1 cellular context compared by ENCODE assay signal in the genomic region with DNA sequence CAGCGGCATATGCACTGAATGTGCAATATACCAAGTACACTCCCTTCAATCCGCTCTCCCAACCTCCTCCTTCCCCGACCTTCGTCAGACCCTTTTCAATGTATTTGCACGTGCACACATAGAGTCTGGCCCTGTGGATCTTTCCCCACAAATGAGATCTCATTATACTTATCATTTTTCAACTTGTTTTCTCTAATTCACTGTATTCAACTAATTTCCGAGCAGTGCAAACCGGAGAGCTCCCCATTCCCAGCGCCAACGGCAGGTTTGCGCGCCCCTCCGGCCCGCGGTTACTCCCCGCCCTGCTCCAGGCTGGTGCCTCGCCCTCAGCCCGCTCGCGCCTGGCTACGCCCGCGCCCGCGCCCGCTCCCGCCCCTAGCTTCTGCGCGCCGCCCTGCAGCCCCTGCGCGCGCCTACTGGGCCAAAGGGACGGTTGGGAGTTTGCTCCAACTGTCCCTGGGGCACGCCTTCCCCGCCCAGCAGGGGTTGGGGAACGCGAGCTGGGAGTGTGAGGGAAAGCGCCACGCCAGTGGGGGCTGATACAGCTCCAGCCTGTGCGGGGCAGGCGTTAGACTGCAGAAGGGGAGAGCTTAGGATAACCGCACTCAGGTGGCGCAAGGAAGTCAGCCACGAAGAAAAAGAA.
TF ChIP-seq lines count a peak whose summit lies in the region.

No MANE protein-coding gene starts in this region.

TF ChIP-seq in HEK293, 187 proteins besides CTCF, POLR2A, EP300 and RAD21 (continued from another document and continues in another):
- peak; percentile 82 for TF ChIP-seq GLIS1 (tag by site-specific recombination; IDR thresholded peaks at IDR 0.05)
- no peak for TF ChIP-seq RBAK (tag by site-specific recombination; IDR thresholded peaks at IDR 0.05)
- no peak for TF ChIP-seq ZNF138 (tag by site-specific recombination; IDR thresholded peaks at IDR 0.05; ENCODE audit: borderline replicate concordance)
- TF ChIP-seq, protein P1, sequence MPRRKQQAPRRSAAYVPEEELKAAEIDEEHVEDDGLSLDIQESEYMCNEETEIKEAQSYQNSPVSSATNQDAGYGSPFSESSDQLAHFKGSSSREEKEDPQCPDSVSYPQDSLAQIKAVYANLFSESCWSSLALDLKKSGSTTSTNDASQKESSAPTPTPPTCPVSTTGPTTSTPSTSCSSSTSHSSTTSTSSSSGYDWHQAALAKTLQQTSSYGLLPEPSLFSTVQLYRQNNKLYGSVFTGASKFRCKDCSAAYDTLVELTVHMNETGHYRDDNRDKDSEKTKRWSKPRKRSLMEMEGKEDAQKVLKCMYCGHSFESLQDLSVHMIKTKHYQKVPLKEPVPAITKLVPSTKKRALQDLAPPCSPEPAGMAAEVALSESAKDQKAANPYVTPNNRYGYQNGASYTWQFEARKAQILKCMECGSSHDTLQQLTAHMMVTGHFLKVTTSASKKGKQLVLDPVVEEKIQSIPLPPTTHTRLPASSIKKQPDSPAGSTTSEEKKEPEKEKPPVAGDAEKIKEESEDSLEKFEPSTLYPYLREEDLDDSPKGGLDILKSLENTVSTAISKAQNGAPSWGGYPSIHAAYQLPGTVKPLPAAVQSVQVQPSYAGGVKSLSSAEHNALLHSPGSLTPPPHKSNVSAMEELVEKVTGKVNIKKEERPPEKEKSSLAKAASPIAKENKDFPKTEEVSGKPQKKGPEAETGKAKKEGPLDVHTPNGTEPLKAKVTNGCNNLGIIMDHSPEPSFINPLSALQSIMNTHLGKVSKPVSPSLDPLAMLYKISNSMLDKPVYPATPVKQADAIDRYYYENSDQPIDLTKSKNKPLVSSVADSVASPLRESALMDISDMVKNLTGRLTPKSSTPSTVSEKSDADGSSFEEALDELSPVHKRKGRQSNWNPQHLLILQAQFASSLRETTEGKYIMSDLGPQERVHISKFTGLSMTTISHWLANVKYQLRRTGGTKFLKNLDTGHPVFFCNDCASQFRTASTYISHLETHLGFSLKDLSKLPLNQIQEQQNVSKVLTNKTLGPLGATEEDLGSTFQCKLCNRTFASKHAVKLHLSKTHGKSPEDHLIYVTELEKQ (tag by site-specific recombination; IDR thresholded peaks at IDR 0.05; ENCODE audit: borderline replicate concordance), result no peak
- TF ChIP-seq ZNF10 (tag by site-specific recombination; IDR thresholded peaks at IDR 0.05), result no peak; the same call in 1 of the 2 replicates
- TF ChIP-seq ZFP37 (tag by site-specific recombination; IDR thresholded peaks at IDR 0.05), result no peak
- TF ChIP-seq, protein P2, sequence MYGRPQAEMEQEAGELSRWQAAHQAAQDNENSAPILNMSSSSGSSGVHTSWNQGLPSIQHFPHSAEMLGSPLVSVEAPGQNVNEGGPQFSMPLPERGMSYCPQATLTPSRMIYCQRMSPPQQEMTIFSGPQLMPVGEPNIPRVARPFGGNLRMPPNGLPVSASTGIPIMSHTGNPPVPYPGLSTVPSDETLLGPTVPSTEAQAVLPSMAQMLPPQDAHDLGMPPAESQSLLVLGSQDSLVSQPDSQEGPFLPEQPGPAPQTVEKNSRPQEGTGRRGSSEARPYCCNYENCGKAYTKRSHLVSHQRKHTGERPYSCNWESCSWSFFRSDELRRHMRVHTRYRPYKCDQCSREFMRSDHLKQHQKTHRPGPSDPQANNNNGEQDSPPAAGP (tag by site-specific recombination; IDR thresholded peaks at IDR 0.05), result peak; percentile 83; the same call in 1 of the 2 replicates
- no peak for TF ChIP-seq GLI2 (tag by site-specific recombination; IDR thresholded peaks at IDR 0.05; ENCODE audit: borderline replicate concordance, low read depth)
- no peak for TF ChIP-seq OVOL3 (tag by site-specific recombination; IDR thresholded peaks at IDR 0.05)
- no peak for TF ChIP-seq ZFP41 (tag by site-specific recombination; IDR thresholded peaks at IDR 0.05; ENCODE audit: borderline replicate concordance)
- TF ChIP-seq ZNF837 (tag by site-specific recombination; IDR thresholded peaks at IDR 0.05), result no peak
- TF ChIP-seq, protein P3, sequence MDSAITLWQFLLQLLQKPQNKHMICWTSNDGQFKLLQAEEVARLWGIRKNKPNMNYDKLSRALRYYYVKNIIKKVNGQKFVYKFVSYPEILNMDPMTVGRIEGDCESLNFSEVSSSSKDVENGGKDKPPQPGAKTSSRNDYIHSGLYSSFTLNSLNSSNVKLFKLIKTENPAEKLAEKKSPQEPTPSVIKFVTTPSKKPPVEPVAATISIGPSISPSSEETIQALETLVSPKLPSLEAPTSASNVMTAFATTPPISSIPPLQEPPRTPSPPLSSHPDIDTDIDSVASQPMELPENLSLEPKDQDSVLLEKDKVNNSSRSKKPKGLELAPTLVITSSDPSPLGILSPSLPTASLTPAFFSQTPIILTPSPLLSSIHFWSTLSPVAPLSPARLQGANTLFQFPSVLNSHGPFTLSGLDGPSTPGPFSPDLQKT (IDR thresholded peaks at IDR 0.05; ENCODE audit: borderline replicate concordance, low read depth, low read length), result no peak
- TF ChIP-seq SP7 (tag by site-specific recombination; IDR thresholded peaks at IDR 0.05), result peak; percentile 73
- TF ChIP-seq, protein P4, sequence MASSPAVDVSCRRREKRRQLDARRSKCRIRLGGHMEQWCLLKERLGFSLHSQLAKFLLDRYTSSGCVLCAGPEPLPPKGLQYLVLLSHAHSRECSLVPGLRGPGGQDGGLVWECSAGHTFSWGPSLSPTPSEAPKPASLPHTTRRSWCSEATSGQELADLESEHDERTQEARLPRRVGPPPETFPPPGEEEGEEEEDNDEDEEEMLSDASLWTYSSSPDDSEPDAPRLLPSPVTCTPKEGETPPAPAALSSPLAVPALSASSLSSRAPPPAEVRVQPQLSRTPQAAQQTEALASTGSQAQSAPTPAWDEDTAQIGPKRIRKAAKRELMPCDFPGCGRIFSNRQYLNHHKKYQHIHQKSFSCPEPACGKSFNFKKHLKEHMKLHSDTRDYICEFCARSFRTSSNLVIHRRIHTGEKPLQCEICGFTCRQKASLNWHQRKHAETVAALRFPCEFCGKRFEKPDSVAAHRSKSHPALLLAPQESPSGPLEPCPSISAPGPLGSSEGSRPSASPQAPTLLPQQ (tag by site-specific recombination; IDR thresholded peaks at IDR 0.05), result peak; percentile 58; the same call in 1 of the 2 replicates
- no peak for TF ChIP-seq ZNF146 (tag by site-specific recombination; IDR thresholded peaks at IDR 0.05)
- no peak for TF ChIP-seq ZNF544 (tag by site-specific recombination; IDR thresholded peaks at IDR 0.05)
- TF ChIP-seq, protein P5, sequence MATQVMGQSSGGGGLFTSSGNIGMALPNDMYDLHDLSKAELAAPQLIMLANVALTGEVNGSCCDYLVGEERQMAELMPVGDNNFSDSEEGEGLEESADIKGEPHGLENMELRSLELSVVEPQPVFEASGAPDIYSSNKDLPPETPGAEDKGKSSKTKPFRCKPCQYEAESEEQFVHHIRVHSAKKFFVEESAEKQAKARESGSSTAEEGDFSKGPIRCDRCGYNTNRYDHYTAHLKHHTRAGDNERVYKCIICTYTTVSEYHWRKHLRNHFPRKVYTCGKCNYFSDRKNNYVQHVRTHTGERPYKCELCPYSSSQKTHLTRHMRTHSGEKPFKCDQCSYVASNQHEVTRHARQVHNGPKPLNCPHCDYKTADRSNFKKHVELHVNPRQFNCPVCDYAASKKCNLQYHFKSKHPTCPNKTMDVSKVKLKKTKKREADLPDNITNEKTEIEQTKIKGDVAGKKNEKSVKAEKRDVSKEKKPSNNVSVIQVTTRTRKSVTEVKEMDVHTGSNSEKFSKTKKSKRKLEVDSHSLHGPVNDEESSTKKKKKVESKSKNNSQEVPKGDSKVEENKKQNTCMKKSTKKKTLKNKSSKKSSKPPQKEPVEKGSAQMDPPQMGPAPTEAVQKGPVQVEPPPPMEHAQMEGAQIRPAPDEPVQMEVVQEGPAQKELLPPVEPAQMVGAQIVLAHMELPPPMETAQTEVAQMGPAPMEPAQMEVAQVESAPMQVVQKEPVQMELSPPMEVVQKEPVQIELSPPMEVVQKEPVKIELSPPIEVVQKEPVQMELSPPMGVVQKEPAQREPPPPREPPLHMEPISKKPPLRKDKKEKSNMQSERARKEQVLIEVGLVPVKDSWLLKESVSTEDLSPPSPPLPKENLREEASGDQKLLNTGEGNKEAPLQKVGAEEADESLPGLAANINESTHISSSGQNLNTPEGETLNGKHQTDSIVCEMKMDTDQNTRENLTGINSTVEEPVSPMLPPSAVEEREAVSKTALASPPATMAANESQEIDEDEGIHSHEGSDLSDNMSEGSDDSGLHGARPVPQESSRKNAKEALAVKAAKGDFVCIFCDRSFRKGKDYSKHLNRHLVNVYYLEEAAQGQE (tag by site-specific recombination; IDR thresholded peaks at IDR 0.05), result no peak
- no peak for TF ChIP-seq FEZF1 (tag by site-specific recombination; IDR thresholded peaks at IDR 0.05)
- TF ChIP-seq, protein P6, sequence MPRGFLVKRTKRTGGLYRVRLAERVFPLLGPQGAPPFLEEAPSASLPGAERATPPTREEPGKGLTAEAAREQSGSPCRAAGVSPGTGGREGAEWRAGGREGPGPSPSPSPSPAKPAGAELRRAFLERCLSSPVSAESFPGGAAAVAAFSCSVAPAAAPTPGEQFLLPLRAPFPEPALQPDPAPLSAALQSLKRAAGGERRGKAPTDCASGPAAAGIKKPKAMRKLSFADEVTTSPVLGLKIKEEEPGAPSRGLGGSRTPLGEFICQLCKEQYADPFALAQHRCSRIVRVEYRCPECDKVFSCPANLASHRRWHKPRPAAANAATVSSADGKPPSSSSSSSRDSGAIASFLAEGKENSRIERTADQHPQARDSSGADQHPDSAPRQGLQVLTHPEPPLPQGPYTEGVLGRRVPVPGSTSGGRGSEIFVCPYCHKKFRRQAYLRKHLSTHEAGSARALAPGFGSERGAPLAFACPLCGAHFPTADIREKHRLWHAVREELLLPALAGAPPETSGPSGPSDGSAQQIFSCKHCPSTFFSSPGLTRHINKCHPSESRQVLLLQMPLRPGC (tag by site-specific recombination; IDR thresholded peaks at IDR 0.05), result no peak
- TF ChIP-seq, protein P7, sequence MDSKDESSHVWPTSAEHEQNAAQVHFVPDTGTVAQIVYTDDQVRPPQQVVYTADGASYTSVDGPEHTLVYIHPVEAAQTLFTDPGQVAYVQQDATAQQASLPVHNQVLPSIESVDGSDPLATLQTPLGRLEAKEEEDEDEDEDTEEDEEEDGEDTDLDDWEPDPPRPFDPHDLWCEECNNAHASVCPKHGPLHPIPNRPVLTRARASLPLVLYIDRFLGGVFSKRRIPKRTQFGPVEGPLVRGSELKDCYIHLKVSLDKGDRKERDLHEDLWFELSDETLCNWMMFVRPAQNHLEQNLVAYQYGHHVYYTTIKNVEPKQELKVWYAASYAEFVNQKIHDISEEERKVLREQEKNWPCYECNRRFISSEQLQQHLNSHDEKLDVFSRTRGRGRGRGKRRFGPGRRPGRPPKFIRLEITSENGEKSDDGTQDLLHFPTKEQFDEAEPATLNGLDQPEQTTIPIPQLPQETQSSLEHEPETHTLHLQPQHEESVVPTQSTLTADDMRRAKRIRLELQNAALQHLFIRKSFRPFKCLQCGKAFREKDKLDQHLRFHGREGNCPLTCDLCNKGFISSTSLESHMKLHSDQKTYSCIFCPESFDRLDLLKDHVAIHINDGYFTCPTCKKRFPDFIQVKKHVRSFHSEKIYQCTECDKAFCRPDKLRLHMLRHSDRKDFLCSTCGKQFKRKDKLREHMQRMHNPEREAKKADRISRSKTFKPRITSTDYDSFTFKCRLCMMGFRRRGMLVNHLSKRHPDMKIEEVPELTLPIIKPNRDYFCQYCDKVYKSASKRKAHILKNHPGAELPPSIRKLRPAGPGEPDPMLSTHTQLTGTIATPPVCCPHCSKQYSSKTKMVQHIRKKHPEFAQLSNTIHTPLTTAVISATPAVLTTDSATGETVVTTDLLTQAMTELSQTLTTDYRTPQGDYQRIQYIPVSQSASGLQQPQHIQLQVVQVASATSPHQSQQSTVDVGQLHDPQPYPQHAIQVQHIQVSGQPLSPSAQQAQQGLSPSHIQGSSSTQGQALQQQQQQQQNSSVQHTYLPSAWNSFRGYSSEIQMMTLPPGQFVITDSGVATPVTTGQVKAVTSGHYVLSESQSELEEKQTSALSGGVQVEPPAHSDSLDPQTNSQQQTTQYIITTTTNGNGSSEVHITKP (tag by site-specific recombination; IDR thresholded peaks at IDR 0.05), result peak; percentile 67
- no peak for TF ChIP-seq ZNF266 (tag by site-specific recombination; IDR thresholded peaks at IDR 0.05; ENCODE audit: low read depth)
- peak; percentile 90 for TF ChIP-seq KLF9 (tag by site-specific recombination; IDR thresholded peaks at IDR 0.05; ENCODE audit: low read depth)
- TF ChIP-seq ZNF223 (tag by site-specific recombination; IDR thresholded peaks at IDR 0.05), result no peak
- TF ChIP-seq ZNF514 (tag by site-specific recombination; IDR thresholded peaks at IDR 0.05), result no peak
- TF ChIP-seq, protein P8, sequence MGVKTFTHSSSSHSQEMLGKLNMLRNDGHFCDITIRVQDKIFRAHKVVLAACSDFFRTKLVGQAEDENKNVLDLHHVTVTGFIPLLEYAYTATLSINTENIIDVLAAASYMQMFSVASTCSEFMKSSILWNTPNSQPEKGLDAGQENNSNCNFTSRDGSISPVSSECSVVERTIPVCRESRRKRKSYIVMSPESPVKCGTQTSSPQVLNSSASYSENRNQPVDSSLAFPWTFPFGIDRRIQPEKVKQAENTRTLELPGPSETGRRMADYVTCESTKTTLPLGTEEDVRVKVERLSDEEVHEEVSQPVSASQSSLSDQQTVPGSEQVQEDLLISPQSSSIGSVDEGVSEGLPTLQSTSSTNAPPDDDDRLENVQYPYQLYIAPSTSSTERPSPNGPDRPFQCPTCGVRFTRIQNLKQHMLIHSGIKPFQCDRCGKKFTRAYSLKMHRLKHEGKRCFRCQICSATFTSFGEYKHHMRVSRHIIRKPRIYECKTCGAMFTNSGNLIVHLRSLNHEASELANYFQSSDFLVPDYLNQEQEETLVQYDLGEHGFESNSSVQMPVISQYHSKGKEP (tag by site-specific recombination; IDR thresholded peaks at IDR 0.05), result peak; percentile 41; the same call in 1 of the 2 replicates
- no peak for TF ChIP-seq SALL2 (tag by site-specific recombination; IDR thresholded peaks at IDR 0.05; ENCODE audit: borderline replicate concordance)
- TF ChIP-seq ZNF175 (tag by site-specific recombination; IDR thresholded peaks at IDR 0.05), result no peak
- TF ChIP-seq, protein P9, sequence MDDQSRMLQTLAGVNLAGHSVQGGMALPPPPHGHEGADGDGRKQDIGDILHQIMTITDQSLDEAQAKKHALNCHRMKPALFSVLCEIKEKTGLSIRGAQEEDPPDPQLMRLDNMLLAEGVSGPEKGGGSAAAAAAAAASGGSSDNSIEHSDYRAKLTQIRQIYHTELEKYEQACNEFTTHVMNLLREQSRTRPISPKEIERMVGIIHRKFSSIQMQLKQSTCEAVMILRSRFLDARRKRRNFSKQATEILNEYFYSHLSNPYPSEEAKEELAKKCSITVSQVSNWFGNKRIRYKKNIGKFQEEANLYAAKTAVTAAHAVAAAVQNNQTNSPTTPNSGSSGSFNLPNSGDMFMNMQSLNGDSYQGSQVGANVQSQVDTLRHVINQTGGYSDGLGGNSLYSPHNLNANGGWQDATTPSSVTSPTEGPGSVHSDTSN (CRISPR knock-in tag; IDR thresholded peaks at IDR 0.05), result no peak
- no peak for TF ChIP-seq TRIM28 (IDR thresholded peaks at IDR 0.05; ENCODE audit: borderline replicate concordance, low read length)
- TF ChIP-seq ZNF311 (tag by site-specific recombination; IDR thresholded peaks at IDR 0.05; ENCODE audit: borderline replicate concordance), result no peak
- TF ChIP-seq, protein P10, sequence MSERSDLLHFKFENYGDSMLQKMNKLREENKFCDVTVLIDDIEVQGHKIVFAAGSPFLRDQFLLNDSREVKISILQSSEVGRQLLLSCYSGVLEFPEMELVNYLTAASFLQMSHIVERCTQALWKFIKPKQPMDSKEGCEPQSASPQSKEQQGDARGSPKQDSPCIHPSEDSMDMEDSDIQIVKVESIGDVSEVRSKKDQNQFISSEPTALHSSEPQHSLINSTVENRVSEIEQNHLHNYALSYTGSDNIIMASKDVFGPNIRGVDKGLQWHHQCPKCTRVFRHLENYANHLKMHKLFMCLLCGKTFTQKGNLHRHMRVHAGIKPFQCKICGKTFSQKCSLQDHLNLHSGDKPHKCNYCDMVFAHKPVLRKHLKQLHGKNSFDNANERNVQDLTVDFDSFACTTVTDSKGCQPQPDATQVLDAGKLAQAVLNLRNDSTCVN (tag by site-specific recombination; optimal IDR thresholded peaks at IDR 0.05), result peak; percentile 96
- TF ChIP-seq ZSCAN16 (tag by site-specific recombination; IDR thresholded peaks at IDR 0.05), result no peak
- no peak for TF ChIP-seq ZNF394 (tag by site-specific recombination; IDR thresholded peaks at IDR 0.05; ENCODE audit: borderline replicate concordance)
